In the genomic region with DNA sequence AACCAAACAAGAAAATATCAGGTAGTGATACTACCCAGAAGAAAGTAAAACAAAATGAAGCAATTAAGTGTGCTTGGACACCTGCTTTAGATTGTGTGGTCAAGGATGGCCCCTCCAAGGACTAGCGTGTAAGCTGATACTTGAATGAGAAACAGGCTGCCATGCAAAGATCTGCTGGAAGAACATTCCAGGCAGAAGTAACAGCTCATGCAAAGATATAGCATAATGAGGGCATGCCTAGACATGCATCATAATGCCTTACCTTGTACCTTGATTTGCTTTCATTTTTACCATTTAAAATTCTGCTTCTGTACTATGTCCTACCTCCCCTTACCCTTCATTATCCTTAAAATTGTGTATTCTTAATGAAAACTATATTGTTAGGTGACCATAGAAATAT, we compare ENCODE assay signal across 14 cellular contexts.
DNase-seq lines count a peak whose midpoint lies in the region; ATAC-seq and TF ChIP-seq lines count a peak whose summit lies in the region.
"Had no signal": no experiment of that assay in that cellular context is flagged by ENCODE, and none has a peak within 500 bp of the region (broad histone marks: within the 10 kb centered on the region; RNA-seq: fewer than 3 reads in every experiment).

No MANE protein-coding gene starts in this region.

- no peak for ATAC-seq in GM19455 (IDR thresholded peaks at IDR 0.05; ENCODE audit: unreplicated experiment)
- ATAC-seq in activated CD4-positive, CD25-positive, alpha-beta regulatory T cell treated with anti-CD3 and anti-CD28 coated beads, Interleukin-2, amount 50 U/mL, for 24 hours, result no peak
- ATAC-seq: pancreas, WTC11 had no signal

- CTCF ChIA-PET in RWPE1 (lab: Yijun Ruan, JAX), result interaction anchor here (0.5 to 1.2 kb wide), 2 partner anchors 25 to 379 kb away, joined by 3 to 4 read pairs; no protein-coding TSS in a partner anchor

- POLR2A ChIA-PET in RWPE1 (lab: Yijun Ruan, JAX; ENCODE audit: low non-redundant PET), result no interaction called here

- DNase-seq in NCI-H510A treated with DMSO at 0.1 percent for 48 hours (lab: John Stamatoyannopoulos, UW), result peak; percentile 23
- no peak for DNase-seq in NCI-H510A (lab: John Stamatoyannopoulos, UW)
- DNase-seq in RWPE1 (ENCODE audit: low spot score), result peak; percentile 72
- peak; percentile 18 for DNase-seq in fibroblast of the conjunctiva (ENCODE audit: low read depth)
- no peak for DNase-seq in NCI-H2029 (lab: John Stamatoyannopoulos, UW)
- DNase-seq in COLO829 (ENCODE audit: low spot score), result no peak
- DNase-seq: activated T-cell treated with anti-CD3 and anti-CD28 coated beads, Interleukin-2, amount 50 U/mL, for 24 hours; hippocampal formation; NCI-H748 treated with DMSO at 0.1 percent for 48 hours; pancreas had no signal

- no peak overlapping the region for H3K27ac ChIP-seq in RWPE1
- H3K27ac ChIP-seq: pancreas, SJSA1 had no signal

- TF ChIP-seq CTCF in RWPE1 (conservative IDR thresholded peaks at IDR 0.05; ENCODE audit: low read depth), result no peak

Comparison
In these comparisons a context has a peak if more than half of its experiments do, and no peak if none do; other contexts are left out.
1. DNase-seq: peak in NCI-H510A treated with DMSO at 0.1 percent for 48 hours (single experiment), RWPE1 (single experiment) and fibroblast of the conjunctiva (single experiment); none in NCI-H510A (single experiment), NCI-H2029 (single experiment) and COLO829 (single experiment).